In the genomic region with DNA sequence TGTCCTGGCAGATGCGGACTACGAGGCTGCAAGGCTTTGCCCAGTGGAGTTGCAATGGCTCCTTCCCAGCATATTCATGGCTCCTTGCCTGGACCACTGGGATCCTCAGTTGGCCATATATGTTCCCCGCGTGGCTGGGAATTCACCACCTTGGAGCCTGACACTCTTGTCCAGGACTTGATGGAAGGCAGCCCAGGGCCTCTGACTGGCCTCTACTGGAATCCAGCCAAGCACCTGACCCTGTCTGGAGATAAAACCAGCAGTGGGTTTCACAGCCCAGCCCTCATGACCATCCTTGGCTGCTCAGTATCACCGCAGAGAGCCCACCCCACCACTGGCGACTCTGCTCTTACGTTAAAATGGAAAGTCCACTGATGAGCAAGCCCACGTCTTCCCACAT, we compare ENCODE assay signal across 20 cellular contexts.
DNase-seq lines count a peak whose midpoint lies in the region; ATAC-seq and TF ChIP-seq lines count a peak whose summit lies in the region.
"Had no signal": no experiment of that assay in that cellular context is flagged by ENCODE, and none has a peak within 500 bp of the region (broad histone marks: within the 10 kb centered on the region; RNA-seq: fewer than 3 reads in every experiment).

No MANE protein-coding gene starts in this region.

- no peaks in the 10 kb centered on the region for H3K9me3 ChIP-seq in psoas muscle
- H3K9me3 ChIP-seq: A549 had no signal

- peak in 3 of 4 donors; percentile 24 to 33 (median 32) for ATAC-seq in psoas muscle
- ATAC-seq: A549, HepG2, PC-3 had no signal

- 40 to 44% (median 41%) methylated on average over 8 of the region's 8 CpGs for WGBS in psoas muscle, 3 donors

- H3K36me3 ChIP-seq in psoas muscle (ENCODE audit: insufficient read depth in 1 of 2, low read depth in 1 of 2): no peaks in the 10 kb centered on the region

- H3K27me3 ChIP-seq in psoas muscle (ENCODE audit: insufficient read depth in 3 of 3, low read length in 2 of 3): no peaks in the 10 kb centered on the region

- DNase-seq in amniotic epithelial cell (ENCODE audit: low read depth) (peak; percentile 43), fibroblast of the aortic adventitia (ENCODE audit: low read depth) (peak; percentile 83), hypothalamus (lab: John Stamatoyannopoulos, UW) (peak in 27 of 51 donors; percentile 8 to 77 (median 42)), psoas muscle (peak in 1 of 2 donors; percentile 24), NCI-H748 (lab: John Stamatoyannopoulos, UW; ENCODE audit: unreplicated experiment) (no peak), kidney tubule cell (ENCODE audit: low spot score) (no peak), AML-193 (lab: John Stamatoyannopoulos, UW) (no peak)
- no peak for DNase-seq in activated naive CD4-positive, alpha-beta T cell treated with anti-CD3 and anti-CD28 coated beads, Interleukin-2, amount 50 U/mL, for 16 hours
- DNase-seq: DMS 273 treated with DMSO at 0.1 percent for 48 hours, GF-D8, HFFc6, NCI-H1436, NCI-H2029, NCI-H510A, NCI-H82, PC-3 had no signal

- intact Hi-C loops in psoas muscle (cut with DNase I): no loop called here

- no peak overlapping the region for H3K27ac ChIP-seq in psoas muscle
- H3K27ac ChIP-seq: A549, C4-2B, KMS-11 had no signal

- TF ChIP-seq CTCF in fibroblast of the aortic adventitia (IDR thresholded peaks at IDR 0.05; ENCODE audit: insufficient read depth, low read length): no peak
- no peak for TF ChIP-seq CTCF in psoas muscle (IDR thresholded peaks at IDR 0.05)

- no peak overlapping the region for H3K4me3 ChIP-seq in fibroblast of the aortic adventitia (ENCODE audit: low read depth, low read length)
- no peak overlapping the region for H3K4me3 ChIP-seq in psoas muscle
- H3K4me3 ChIP-seq: A549 had no signal

- H3K4me1 ChIP-seq in psoas muscle: no peaks in the 10 kb centered on the region
- H3K4me1 ChIP-seq: A549 had no signal

Comparison
In these comparisons a context has a peak if more than half of its experiments do, and no peak if none do; other contexts are left out.
1. DNase-seq: peak in amniotic epithelial cell (single experiment), fibroblast of the aortic adventitia (single experiment) and hypothalamus (27 of 51); none in activated naive CD4-positive, alpha-beta T cell treated with anti-CD3 and anti-CD28 coated beads, Interleukin-2, amount 50 U/mL, for 16 hours (single experiment), NCI-H748 (single experiment), kidney tubule cell (single experiment) and AML-193 (0 of 2).